In genomic region chr2:24830786-24831185, GRCh38 we compare ENCODE assay signal across 20 cellular contexts. TPM values are rescaled to one million over a fixed set of nuclear protein-coding genes. Genes with fewer than 3 reads are reported as not detected.
A peak's percentile ranks its signal among the peaks of the same experiment; 100 is the strongest.
DNase-seq lines count a peak whose midpoint lies in the region; ATAC-seq, FAIRE-seq and TF ChIP-seq lines count a peak whose summit lies in the region.
"Had no signal": no experiment of that assay in that cellular context is flagged by ENCODE, and none has a peak within 500 bp of the region (broad histone marks: within the 10 kb centered on the region; RNA-seq: fewer than 3 reads in every experiment).

No MANE protein-coding gene starts in this region.

- H3K27ac ChIP-seq in GM12878 (ENCODE audit: control insufficient read depth, insufficient read depth), result no peak overlapping the region
- peak overlapping the region; percentile 81 for H3K27ac ChIP-seq in layer of hippocampus (ENCODE audit: low read depth, low read length)
- H3K27ac ChIP-seq in spleen, result no peak overlapping the region
- H3K27ac ChIP-seq: BLaER1, GM23248, SK-N-MC had no signal

- H3K4me3 ChIP-seq in GM12878, result no peak overlapping the region
- H3K4me3 ChIP-seq in spleen, result no peak overlapping the region
- H3K4me3 ChIP-seq: BLaER1, GM23248, SK-N-MC had no signal

- H3K36me3 ChIP-seq in GM12878 (ENCODE audit: control insufficient read depth in 2 of 2, insufficient read depth in 2 of 2, low read length in 1 of 2) (peaks cover 0 to 2% of the 10 kb centered on the region in 2 experiments; a peak in 3 of 4 replicates), spleen (peaks cover 0 to 66% (median 13%) of the 10 kb centered on the region in 6 donors)

- H3K4me2 ChIP-seq in GM12878 (ENCODE audit: control insufficient read depth, insufficient read depth), result no peak overlapping the region
- H3K4me2 ChIP-seq: BLaER1 had no signal

- peak; percentile 1 for DNase-seq in GM12892 (ENCODE audit: insufficient read length)
- no peak for DNase-seq in GM12878 (ENCODE audit: low read depth, low spot score)
- DNase-seq in spleen, result peak; percentile 50
- no peak for DNase-seq in ureter (ENCODE audit: low spot score)
- no peak for DNase-seq in SHP77 (lab: John Stamatoyannopoulos, UW)
- DNase-seq in putamen (ENCODE audit: low spot score), result no peak
- DNase-seq: Calu3; CD8-positive, alpha-beta T cell; EL; KG1; NCI-H1105 treated with DMSO at 0.1 percent for 48 hours; NCI-H1694; NCI-H2081 treated with DMSO at 0.1 percent for 48 hours; NCI-H774 had no signal

- no peak for TF ChIP-seq RAD21 in GM12878 (IDR thresholded peaks at IDR 0.05; ENCODE audit: insufficient read depth, low read depth, low read length)

- no peaks in the 10 kb centered on the region for H3K27me3 ChIP-seq in GM12878 (replicated peaks in 1 of 2; ENCODE audit: control insufficient read depth in 2 of 2, insufficient read depth in 2 of 2, low read length in 1 of 2)
- H3K27me3 ChIP-seq in layer of hippocampus (ENCODE audit: control insufficient read depth, insufficient read depth, low read length), result no peaks in the 10 kb centered on the region
- no peaks in the 10 kb centered on the region for H3K27me3 ChIP-seq in spleen (replicated peaks in 1 of 7)
- H3K27me3 ChIP-seq: BLaER1 had no signal

- H2AFZ ChIP-seq in GM12878 (ENCODE audit: control insufficient read depth, low read depth, low read length), result no peak overlapping the region
- H2AFZ ChIP-seq: GM23248 had no signal

- POLR2A ChIA-PET in GM12878 (lab: Charles Lee), result no interaction called here

- TF ChIP-seq CTCF in GM12878 (IDR thresholded peaks at IDR 0.05 in 2 of 3, conservative IDR thresholded peaks at IDR 0.05 in 1 of 3; ENCODE audit: control insufficient read depth in 2 of 3, extremely low read depth in 1 of 3, insufficient read depth in 1 of 3, low read depth in 3 of 3, low read length in 3 of 3) (no peak), spleen (IDR thresholded peaks at IDR 0.05 in 8 of 11, conservative IDR thresholded peaks at IDR 0.05 in 3 of 11) (no peak)

- H3K4me1 ChIP-seq in GM12878 (ENCODE audit: control insufficient read depth, insufficient read depth, low read length) (no peaks in the 10 kb centered on the region; the same call in 1 of the 2 replicates), spleen (peaks cover 0 to 19% (median 5%) of the 10 kb centered on the region in 6 donors)

- BruUV-seq in GM12878 (replicated peaks; lab: Mats Ljungman, UMichigan), result no TSS peak

- no peak overlapping the region for H3K9ac ChIP-seq in GM12878 (ENCODE audit: control insufficient read depth, insufficient read depth, low read length)
- H3K9ac ChIP-seq: BLaER1, GM23248 had no signal

- TF ChIP-seq POLR2A in GM12892 (IDR thresholded peaks at IDR 0.05; ENCODE audit: low read depth, low read length) (no peak), GM12878 (IDR thresholded peaks at IDR 0.05; ENCODE audit: low read depth, low read length) (peak; percentile 13; the same call in 1 of the 2 replicates), spleen (IDR thresholded peaks at IDR 0.05) (no peak)

- in situ Hi-C loops in GM12878 (cut with MboI), result no loop called here

- H4K20me1 ChIP-seq in GM12878 (ENCODE audit: control insufficient read depth, insufficient read depth), result no peaks in the 10 kb centered on the region; the same call in 1 of the 2 replicates

- no peak for FAIRE-seq in GM12892 (lab: Jason Lieb, UNC)
- FAIRE-seq in GM12878 (lab: Jason Lieb, UNC), result no peak
- FAIRE-seq: RCC 7860 had no signal

- 95% methylated on average over 12 of the region's 12 CpGs for WGBS in GM12878 (ENCODE audit: insufficient coverage, insufficient replicate concordance, low lambda C conversion rate, missing lambda C conversion rate)
- 92 to 96% (median 95%) methylated on average over 12 of the region's 12 CpGs for WGBS in spleen, 5 donors

- H3K9me3 ChIP-seq in GM12878 (replicated peaks; ENCODE audit: control insufficient read depth, insufficient read depth, low read length), result no peaks in the 10 kb centered on the region
- no peaks in the 10 kb centered on the region for H3K9me3 ChIP-seq in spleen
- H3K9me3 ChIP-seq: BLaER1 had no signal

- no peak for TF ChIP-seq EP300 in GM12878 (IDR thresholded peaks at IDR 0.05; ENCODE audit: borderline replicate concordance in 1 of 2, control insufficient read depth in 1 of 2, low read depth in 2 of 2, low read length in 2 of 2)

- intact Hi-C loops in GM12878 (cut with micrococcal nuclease; ENCODE audit: unreplicated experiment), result no loop called here
- intact Hi-C loops in spleen (cut with DNase I; ENCODE audit: low total_unique reads), result no loop called here

- ATAC-seq in GM12878 (no peak), GM21825 (IDR thresholded peaks at IDR 0.05; ENCODE audit: unreplicated experiment) (no peak)
- ATAC-seq: CD8-positive, alpha-beta T cell had no signal

- RAD21 ChIA-PET in GM12878 (lab: Charles Lee; ENCODE audit: unreplicated experiment), result interaction anchor here (0.7 to 1.6 kb wide), 5 partner anchors 217 to 422 kb away, joined by 3 to 5 read pairs (median 4); no protein-coding TSS in a partner anchor

- SMC1A ChIA-PET in GM12878 (lab: Charles Lee; ENCODE audit: uncharacterized antibody, unreplicated experiment), result interaction anchor here (0.6 to 5.4 kb wide), 2 partner anchors 183 to 421 kb away, joined by 3 to 55 read pairs; no protein-coding TSS in a partner anchor

- CTCF ChIA-PET in GM12878 (lab: Yijun Ruan, JAX), result interaction anchor here (0.8 to 7.7 kb wide), 4 partner anchors 216 to 421 kb away, joined by 3 to 124 read pairs (median 46); no protein-coding TSS in a partner anchor

- H3K79me2 ChIP-seq in GM12878 (ENCODE audit: control insufficient read depth, insufficient read depth, low read length), result no peaks in the 10 kb centered on the region

TF ChIP-seq in GM12878, 131 proteins besides CTCF, POLR2A, EP300 and RAD21 (continues in another document):
- TF ChIP-seq YY1 (IDR thresholded peaks at IDR 0.05; ENCODE audit: low read depth, low read length), result no peak
- TF ChIP-seq MEF2A (IDR thresholded peaks at IDR 0.05; ENCODE audit: insufficient read depth, low read depth, low read length), result no peak
- no peak for TF ChIP-seq E2F8 (IDR thresholded peaks at IDR 0.05; ENCODE audit: low read depth, partially characterized antibody)

RNA-seq across cellular contexts. Expression of gene CENPO, which starts 37.6 kb away (rescaled TPM):
- 18.7 TPM for polyA plus RNA-seq in GM12892 (2012; ENCODE audit: missing spikeins)
- total RNA-seq in GM12878 (2013; cell fraction: nucleolus; rRNA removed), result 46.1 and 46.2 TPM in 2 replicates
- total RNA-seq in GM12878 (2014; rRNA removed), result 28.2 and 31.7 TPM in 2 replicates
- 22.1 and 22.2 TPM in 2 replicates for total RNA-seq in GM12878 (2014; rRNA removed; fragmentation: Illumina TruSeq; extraction: Trizol)
- total RNA-seq in GM12878 (2021), result 25.5 and 31.1 TPM in 2 replicates
- 15.8 TPM for polyA plus RNA-seq in GM12878 (2011; ENCODE audit: low read depth)
- 34.4 and 37.0 TPM in 2 replicates for polyA plus RNA-seq in GM12878 (2011; rRNA removed)
- polyA plus RNA-seq in GM12878 (2011; cell fraction: cytosol; rRNA removed), result 23.8 and 29.6 TPM in 2 replicates
- polyA plus RNA-seq in GM12878 (2011; cell fraction: nucleus; rRNA removed), result 61.0 and 61.3 TPM in 2 replicates
- polyA plus RNA-seq in GM12878 (2012), result 18.2 and 20.6 TPM in 2 replicates
- polyA plus RNA-seq in GM12878 (2014; fragmentation: Illumina TruSeq; extraction: Trizol), result 32.3 and 37.6 TPM in 2 replicates
- polyA plus RNA-seq in GM12878 (2014; fragmentation: Nextera tagmentation; extraction: Ambion mirVana), result 10 to 100 TPM; 18.7 to 23.1 TPM
- polyA plus RNA-seq in GM12878 (2014; rRNA removed), result 26.9 and 35.1 TPM in 2 replicates
- 10 to 100 TPM; 32.0 to 34.7 TPM for polyA plus RNA-seq in GM12878 (2016; fragmentation: Nextera tagmentation; extraction: Ambion mirVana)
- polyA minus RNA-seq in GM12878 (2011; rRNA and poly(A)+ RNA removed), result 37.5 and 37.6 TPM in 2 replicates
- polyA minus RNA-seq in GM12878 (2011; cell fraction: cytosol; rRNA and poly(A)+ RNA removed), result 9.1 and 16.5 TPM in 2 replicates
- 26.1 and 41.1 TPM in 2 replicates for polyA minus RNA-seq in GM12878 (2011; cell fraction: nucleus; rRNA and poly(A)+ RNA removed)
- total RNA-seq in spleen, result 10 to 100 TPM in 1 of 7 donors, 1 to 10 TPM in 6; 6.8 to 10.4 (median 8.7) TPM
- 1 to 10 TPM; 1.7 to 3.4 (median 2.6) TPM for polyA plus RNA-seq in spleen
- 7.7 TPM for total RNA-seq in ureter

RNA-seq across cellular contexts. Expression of gene PTRHD1, which starts 37.6 kb away (rescaled TPM):
- polyA plus RNA-seq in GM12892 (2012; ENCODE audit: missing spikeins), result 59.3 TPM
- 3.0 and 3.3 TPM in 2 replicates for total RNA-seq in GM12878 (2013; cell fraction: nucleolus; rRNA removed)
- 41.3 and 46.1 TPM in 2 replicates for total RNA-seq in GM12878 (2014; rRNA removed)
- 28.1 and 30.4 TPM in 2 replicates for total RNA-seq in GM12878 (2014; rRNA removed; fragmentation: Illumina TruSeq; extraction: Trizol)
- 36.6 and 39.0 TPM in 2 replicates for total RNA-seq in GM12878 (2021)
- 45.7 TPM for polyA plus RNA-seq in GM12878 (2011; ENCODE audit: low read depth)
- polyA plus RNA-seq in GM12878 (2011; rRNA removed), result 59.3 and 62.3 TPM in 2 replicates
- 62.4 and 64.8 TPM in 2 replicates for polyA plus RNA-seq in GM12878 (2011; cell fraction: cytosol; rRNA removed)
- polyA plus RNA-seq in GM12878 (2011; cell fraction: nucleus; rRNA removed), result 21.7 and 25.7 TPM in 2 replicates
- polyA plus RNA-seq in GM12878 (2012), result 59.1 and 91.0 TPM in 2 replicates
- 8.2 and 15.9 TPM in 2 replicates for polyA plus RNA-seq in GM12878 (2014; fragmentation: Illumina TruSeq; extraction: Trizol)
- polyA plus RNA-seq in GM12878 (2014; fragmentation: Nextera tagmentation; extraction: Ambion mirVana), result 10 to 100 TPM; 30.6 to 43.9 TPM
- polyA plus RNA-seq in GM12878 (2014; rRNA removed), result 54.6 and 64.2 TPM in 2 replicates
- polyA plus RNA-seq in GM12878 (2016; fragmentation: Nextera tagmentation; extraction: Ambion mirVana), result 10 to 100 TPM; 50.0 to 52.2 TPM
- 14.5 and 15.7 TPM in 2 replicates for polyA minus RNA-seq in GM12878 (2011; rRNA and poly(A)+ RNA removed)
- 8.3 and 9.9 TPM in 2 replicates for polyA minus RNA-seq in GM12878 (2011; cell fraction: cytosol; rRNA and poly(A)+ RNA removed)
- polyA minus RNA-seq in GM12878 (2011; cell fraction: nucleus; rRNA and poly(A)+ RNA removed), result 3.7 and 7.2 TPM in 2 replicates
- 10 to 100 TPM; 11.0 to 26.9 (median 20.5) TPM for total RNA-seq in spleen
- polyA plus RNA-seq in spleen, result 10 to 100 TPM; 36.4 to 42.0 (median 36.5) TPM
- 38.4 TPM for total RNA-seq in ureter

Comparison
In these comparisons a context has a peak if more than half of its experiments do, and no peak if none do; other contexts are left out.
1. DNase-seq: peak in GM12892 (single experiment) and spleen (single experiment); none in GM12878 (single experiment), ureter (single experiment), SHP77 (0 of 2) and putamen (single experiment).